23 cellular contexts compared by ENCODE assay signal in genomic region chr1:178587975-178588374, GRCh38.
"Had no signal": no experiment of that assay in that cellular context is flagged by ENCODE, and none has a peak within 500 bp of the region (broad histone marks: within the 10 kb centered on the region; RNA-seq: fewer than 3 reads in every experiment).

No MANE protein-coding gene starts in this region.

- DNase-seq: activated CD4-positive, alpha-beta T cell treated with anti-CD3 and anti-CD28 coated beads, Interleukin-2, amount 10 ng/mL, durations not matched to agents 24 days and 14 days; activated CD8-positive, alpha-beta T cell treated with anti-CD3 and anti-CD28 coated beads for 36 hours; activated naive CD4-positive, alpha-beta T cell; activated naive CD8-positive, alpha-beta T cell treated with anti-CD3 and anti-CD28 coated beads, Interleukin-2, amount 10 ng/mL, durations not matched to agents 7 days and 5 days; activated T-cell treated with anti-CD3 and anti-CD28 coated beads, Interleukin-2, amount 50 U/mL, for 1 hour; amygdala; central memory CD4-positive, alpha-beta T cell; gastrocnemius medialis; head of caudate nucleus; midbrain; nephron progenitor cell; nucleus accumbens; right cardiac atrium; transverse colon had no signal

- H3K4me3 Mint-ChIP-seq: activated CD4-positive, alpha-beta T cell treated with anti-CD3 and anti-CD28 coated beads, Interleukin-2, amount 10 ng/mL, durations not matched to agents 24 days and 14 days; activated CD8-positive, alpha-beta T cell treated with anti-CD3 and anti-CD28 coated beads for 36 hours; activated naive CD8-positive, alpha-beta T cell treated with anti-CD3 and anti-CD28 coated beads, Interleukin-2, amount 10 ng/mL, durations not matched to agents 7 days and 5 days; activated T-helper 17 cell treated with anti-CD3 and anti-CD28 coated beads, Interleukin-2, amount 50 U/mL, for 72 hours; nephron progenitor cell; stimulated activated naive CD8-positive, alpha-beta T cell treated with anti-CD3 and anti-CD28 coated beads, Interleukin-15, Interleukin-2, amounts not matched to agents 100 ng/mL and 50 ng/mL, for 24 hours; T-helper 2 cell treated with Interferon-gamma antibody and Interleukin-4, amounts not matched to agents 5 μg/mL and 100 μg/mL, for 36 hours had no signal

- H3K4me1 Mint-ChIP-seq: activated CD4-positive, alpha-beta T cell treated with anti-CD3 and anti-CD28 coated beads, Interleukin-2, amount 10 ng/mL, durations not matched to agents 24 days and 14 days; activated naive CD8-positive, alpha-beta T cell treated with anti-CD3 and anti-CD28 coated beads, Interleukin-2, amount 10 ng/mL, durations not matched to agents 7 days and 5 days; activated T-helper 17 cell treated with anti-CD3 and anti-CD28 coated beads, Interleukin-2, amount 50 U/mL, for 72 hours; nephron progenitor cell had no signal

- H3K4me1 ChIP-seq: gastrocnemius medialis, prostate gland, suprapubic skin, transverse colon had no signal

- H3K27ac ChIP-seq: coronary artery, gastrocnemius medialis, prostate gland, skin epidermis, suprapubic skin, transverse colon had no signal

- H3K36me3 Mint-ChIP-seq: activated naive CD8-positive, alpha-beta T cell treated with anti-CD3 and anti-CD28 coated beads, Interleukin-2, amount 10 ng/mL, durations not matched to agents 7 days and 5 days had no signal

- H3K27ac Mint-ChIP-seq: activated CD4-positive, alpha-beta T cell treated with anti-CD3 and anti-CD28 coated beads, Interleukin-2, amount 10 ng/mL, durations not matched to agents 24 days and 14 days; activated CD8-positive, alpha-beta T cell treated with anti-CD3 and anti-CD28 coated beads for 36 hours; activated naive CD8-positive, alpha-beta T cell treated with anti-CD3 and anti-CD28 coated beads, Interleukin-2, amount 10 ng/mL, durations not matched to agents 7 days and 5 days; activated T-helper 17 cell treated with anti-CD3 and anti-CD28 coated beads, Interleukin-2, amount 50 U/mL, for 72 hours; nephron progenitor cell; stimulated activated naive CD8-positive, alpha-beta T cell treated with anti-CD3 and anti-CD28 coated beads, Interleukin-15, Interleukin-2, amounts not matched to agents 100 ng/mL and 50 ng/mL, for 24 hours; T-helper 2 cell treated with Interferon-gamma antibody and Interleukin-4, amounts not matched to agents 5 μg/mL and 100 μg/mL, for 36 hours had no signal

- H3K36me3 ChIP-seq: gastrocnemius medialis, prostate gland, suprapubic skin, transverse colon had no signal

- H3K27me3 ChIP-seq: suprapubic skin, transverse colon had no signal

- H3K9me3 ChIP-seq: gastrocnemius medialis, prostate gland, suprapubic skin had no signal

- H3K9me3 Mint-ChIP-seq: activated CD4-positive, alpha-beta T cell treated with anti-CD3 and anti-CD28 coated beads, Interleukin-2, amount 10 ng/mL, durations not matched to agents 24 days and 14 days; activated CD8-positive, alpha-beta T cell treated with anti-CD3 and anti-CD28 coated beads for 36 hours; activated T-helper 17 cell treated with anti-CD3 and anti-CD28 coated beads, Interleukin-2, amount 50 U/mL, for 72 hours; T-helper 2 cell treated with Interferon-gamma antibody and Interleukin-4, amounts not matched to agents 5 μg/mL and 100 μg/mL, for 36 hours had no signal

- H3K4me3 ChIP-seq: coronary artery, gastrocnemius medialis, lung, prostate gland, skin epidermis, suprapubic skin, transverse colon had no signal

- ATAC-seq: activated CD8-positive, alpha-beta T cell treated with anti-CD3 and anti-CD28 coated beads for 36 hours; activated T-helper 17 cell treated with anti-CD3 and anti-CD28 coated beads, Interleukin-2, amount 50 U/mL, for 72 hours; gastrocnemius medialis; left lobe of liver; right cardiac atrium had no signal
